Comparison of ENCODE assay signal across 22 cellular contexts in the genomic region with DNA sequence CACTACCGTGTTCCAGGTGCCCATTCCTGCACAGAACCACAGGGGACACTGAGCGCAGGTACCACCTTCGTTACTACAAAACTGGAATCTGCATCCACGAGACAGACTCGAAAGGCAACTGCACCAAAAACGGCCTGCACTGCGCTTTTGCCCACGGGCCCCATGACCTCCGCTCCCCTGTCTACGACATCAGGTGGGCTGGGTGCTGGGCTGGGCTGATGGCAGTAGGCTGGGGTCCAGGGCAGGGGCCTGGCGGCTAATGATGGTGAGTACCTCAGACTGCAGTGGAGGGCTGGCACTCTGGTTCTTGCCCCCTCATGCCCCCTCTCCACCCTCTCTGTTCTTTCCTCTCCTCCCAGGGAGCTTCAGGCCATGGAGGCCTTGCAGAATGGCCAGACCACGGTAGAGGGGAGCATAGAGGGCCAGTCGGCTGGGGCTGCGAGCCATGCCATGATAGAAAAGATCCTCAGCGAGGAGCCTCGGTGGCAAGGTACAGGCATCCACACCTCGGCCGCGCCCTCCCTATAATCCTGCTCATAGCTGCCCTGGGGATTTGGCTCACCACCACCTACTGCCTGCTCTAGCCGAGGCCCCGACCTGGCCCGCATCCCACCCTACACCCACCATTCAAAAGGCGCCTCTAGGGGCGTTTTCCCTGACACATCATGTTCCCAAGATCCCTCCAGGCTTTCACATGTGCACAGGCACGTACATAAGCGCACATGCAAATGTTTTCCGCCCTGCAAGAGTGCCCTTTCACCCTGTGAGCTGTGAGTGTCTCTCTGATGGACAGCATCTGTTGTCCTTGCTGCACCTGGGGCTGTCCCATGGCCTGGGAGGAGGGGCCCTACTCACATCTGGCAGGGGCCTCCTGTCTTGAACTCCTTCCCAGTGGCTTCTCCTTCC. TPM values are rescaled to one million over a fixed set of nuclear protein-coding genes. Genes with fewer than 3 reads are reported as not detected.
A peak's percentile ranks its signal among the peaks of the same experiment; 100 is the strongest.
DNase-seq lines count a peak whose midpoint lies in the region; ATAC-seq and TF ChIP-seq lines count a peak whose summit lies in the region.
"Had no signal": no experiment of that assay in that cellular context is flagged by ENCODE, and none has a peak within 500 bp of the region (broad histone marks: within the 10 kb centered on the region; RNA-seq: fewer than 3 reads in every experiment).

No MANE protein-coding gene starts in this region.

- H3K9ac ChIP-seq in IMR-90 (ENCODE audit: low read depth, low read length), result no peak overlapping the region

- no peak overlapping the region for H2BK15ac ChIP-seq in IMR-90 (ENCODE audit: low read depth, low read length)

- dilution Hi-C loops in IMR-90 (cut with HindIII; ENCODE audit: low sequenced_read_pairs, unreplicated experiment), result no loop called here

- no peak for TF ChIP-seq RAD21 in IMR-90 (IDR thresholded peaks at IDR 0.05; ENCODE audit: low read length)

- H3K79me1 ChIP-seq in IMR-90 (ENCODE audit: low read depth in 1 of 2, low read length in 2 of 2), result peaks cover 11 to 42% of the 10 kb centered on the region in 2 experiments

- H3K4me3 ChIP-seq in IMR-90 (ENCODE audit: insufficient read depth, low read depth, low read length), result no peak overlapping the region
- no peak overlapping the region for H3K4me3 ChIP-seq in BE2C (ENCODE audit: low read depth, low read length)
- no peak overlapping the region for H3K4me3 ChIP-seq in vagina
- H3K4me3 ChIP-seq: adrenal gland, breast epithelium, coronary artery, heart left ventricle, mucosa of descending colon, testis had no signal

- TF ChIP-seq POLR2A in IMR-90 (IDR thresholded peaks at IDR 0.05; ENCODE audit: low read depth, low read length), result no peak
- no peak for TF ChIP-seq POLR2A in vagina (IDR thresholded peaks at IDR 0.05)

- H4K5ac ChIP-seq in IMR-90 (ENCODE audit: low read depth, low read length), result no peak overlapping the region

- no peak overlapping the region for H3K4me2 ChIP-seq in IMR-90 (ENCODE audit: low read depth, low read length)

- H3K27ac ChIP-seq in IMR-90 (ENCODE audit: insufficient read depth, low read length) (no peak overlapping the region), vagina (no peak overlapping the region)
- H3K27ac ChIP-seq: coronary artery, heart left ventricle, HL-60, testis had no signal

- POLR2A ChIA-PET in IMR-90 (lab: Charles Lee; ENCODE audit: unreplicated experiment), result interaction anchor here (0.5 kb wide), 1 partner anchor 32 kb away, joined by 3 read pairs; a partner anchor contains a TSS

- no peak overlapping the region for H4K8ac ChIP-seq in IMR-90 (ENCODE audit: low read depth in 2 of 2, low read length in 2 of 2)

- peaks cover 7% of the 10 kb centered on the region for H3K4me1 ChIP-seq in IMR-90 (ENCODE audit: control insufficient read depth, insufficient read depth, low read length)
- peaks cover 36% of the 10 kb centered on the region for H3K4me1 ChIP-seq in BE2C
- peaks cover 60% of the 10 kb centered on the region for H3K4me1 ChIP-seq in vagina

- H3K14ac ChIP-seq in IMR-90 (replicated peaks; ENCODE audit: low read depth, low read length), result no peak overlapping the region

- ATAC-seq in IMR-90 (ENCODE audit: low read depth) (no peak), esophagus mucosa (peak; percentile 67)
- ATAC-seq: activated CD4-positive, CD25-positive, alpha-beta regulatory T cell treated with anti-CD3 and anti-CD28 coated beads, Interleukin-2, amount 50 U/mL, for 24 hours; activated CD8-positive, alpha-beta T cell treated with anti-CD3 and anti-CD28 coated beads, Interleukin-2, amount 10 ng/mL, durations not matched to agents 7 days and 5 days; heart left ventricle; mucosa of descending colon had no signal

- no peak overlapping the region for H2AK5ac ChIP-seq in IMR-90 (ENCODE audit: low read depth, low read length)

- CTCF ChIA-PET in IMR-90 (lab: Yijun Ruan, JAX), result no interaction called here

- no peak for TF ChIP-seq CTCF in IMR-90 (conservative IDR thresholded peaks at IDR 0.05; ENCODE audit: low read depth, low read length)
- TF ChIP-seq CTCF in BE2C (IDR thresholded peaks at IDR 0.05; ENCODE audit: low read depth, low read length), result no peak
- no peak for TF ChIP-seq CTCF in vagina (IDR thresholded peaks at IDR 0.05)

- BruUV-seq in IMR-90 (replicated peaks; lab: Mats Ljungman, UMichigan), result no TSS peak

- H4K91ac ChIP-seq in IMR-90 (ENCODE audit: insufficient read depth, low read depth, low read length), result no peak overlapping the region

- no peak overlapping the region for H3K23ac ChIP-seq in IMR-90 (ENCODE audit: low read depth, low read length)

- no peak overlapping the region for H3K4ac ChIP-seq in IMR-90 (ENCODE audit: low read depth, low read length)

- no peak overlapping the region for H2BK120ac ChIP-seq in IMR-90 (ENCODE audit: low read depth, low read length)

- H2BK20ac ChIP-seq in IMR-90 (ENCODE audit: low read depth, low read length), result no peak overlapping the region

- DNase-seq in IMR-90, result peak; percentile 13
- DNase-seq in posterior vena cava (ENCODE audit: low spot score), result peak; percentile 58
- DNase-seq in BE2C, result no peak
- DNase-seq in vagina (ENCODE audit: extremely low spot score in 2 of 2), result no peak
- DNase-seq: activated CD8-positive, alpha-beta T cell treated with anti-CD3 and anti-CD28 coated beads, Interleukin-2, amount 10 ng/mL, durations not matched to agents 7 days and 5 days; activated gamma-delta T cell treated with Interleukin-2 at 50 U/mL for 16 hours; CD4-positive, CD25-positive, alpha-beta regulatory T cell; DMS 273 treated with DMSO at 0.1 percent for 48 hours; NCI-H1092 treated with DMSO at 0.1 percent for 48 hours; NCI-H2029; NCI-H345; NCI-H774; SW 1271; testis had no signal

- in situ Hi-C loops in IMR-90 (cut with MboI; ENCODE audit: low sequenced_read_pairs), result no loop called here

- no peak overlapping the region for H3K56ac ChIP-seq in IMR-90 (ENCODE audit: extremely low read depth, insufficient read depth, low read length)

- intact Hi-C loops in IMR-90 (cut with micrococcal nuclease) (no loop called here), posterior vena cava (cut with DNase I) (no loop called here), vagina (cut with DNase I) (loop anchor here (5.0 kb wide), 1 partner anchor 455 kb away; no protein-coding TSS in a partner anchor)

- 81% methylated on average over 15 of the region's 27 CpGs; no CpG with 5 or more reads in 1 of the 2 experiments for WGBS in IMR-90 (ENCODE audit: extremely low coverage in 2 of 2, insufficient read length in 1 of 2), 2 experiments

- no peak overlapping the region for H3K18ac ChIP-seq in IMR-90 (ENCODE audit: low read depth, low read length)

- H4K20me1 ChIP-seq in IMR-90 (ENCODE audit: insufficient read depth, low read length), result peaks cover 20% of the 10 kb centered on the region

- H3K36me3 ChIP-seq in IMR-90 (ENCODE audit: control insufficient read depth, insufficient read depth, low read length) (peaks cover 50% of the 10 kb centered on the region), BE2C (peaks cover 69% of the 10 kb centered on the region), vagina (peaks cover 0 to 52% of the 10 kb centered on the region in 2 donors)

- H2BK5ac ChIP-seq in IMR-90 (ENCODE audit: low read depth, low read length, poor library complexity, severe bottlenecking), result no peak overlapping the region

- H3K9me3 ChIP-seq in IMR-90 (ENCODE audit: control insufficient read depth, insufficient read depth, low read length), result no peaks in the 10 kb centered on the region
- no peaks in the 10 kb centered on the region for H3K9me3 ChIP-seq in BE2C
- H3K9me3 ChIP-seq in vagina, result no peaks in the 10 kb centered on the region
- H3K9me3 ChIP-seq: adrenal gland, breast epithelium, heart left ventricle, mucosa of descending colon, testis had no signal

- no peak overlapping the region for H2AFZ ChIP-seq in IMR-90 (replicated peaks; ENCODE audit: low read length, poor library complexity)

- H2AK9ac ChIP-seq in IMR-90 (replicated peaks; ENCODE audit: low read depth, low read length, poor library complexity), result no peak overlapping the region

- peaks cover 18% of the 10 kb centered on the region; the same call in 1 of the 2 replicates for H3K9me1 ChIP-seq in IMR-90 (ENCODE audit: insufficient read depth, low read length)

- H3K27me3 ChIP-seq in IMR-90 (ENCODE audit: control insufficient read depth, insufficient read depth, low read length) (no peaks in the 10 kb centered on the region), BE2C (no peaks in the 10 kb centered on the region), vagina (no peaks in the 10 kb centered on the region)
- H3K27me3 ChIP-seq: adrenal gland, breast epithelium, heart left ventricle, testis had no signal

TF ChIP-seq in IMR-90, 13 proteins besides CTCF, POLR2A, EP300 and RAD21 (continues in another document):
- no peak for TF ChIP-seq SMC3 (IDR thresholded peaks at IDR 0.05; ENCODE audit: low read depth, low read length)

RNA-seq across cellular contexts. Expression of gene UNK, which starts 27.7 kb away (rescaled TPM):
- total RNA-seq in IMR-90 (2012; rRNA removed) (15.4 and 15.8 TPM in 2 replicates), esophagus mucosa (17.3 TPM), posterior vena cava (10 to 100 TPM; 23.3 to 32.9 TPM), vagina (35.1 TPM)
- polyA plus RNA-seq in IMR-90 (2012; rRNA removed), result 16.9 and 17.3 TPM in 2 replicates
- 14.3 and 21.3 TPM in 2 replicates for polyA plus RNA-seq in IMR-90 (2012; cell fraction: cytosol; rRNA removed)
- 35.1 and 41.8 TPM in 2 replicates for polyA plus RNA-seq in IMR-90 (2012; cell fraction: nucleus; rRNA removed; ENCODE audit: low replicate concordance)
- polyA plus RNA-seq in BE2C (2012; ENCODE audit: insufficient read depth, insufficient read length, low read depth), result 27.3 TPM

RNA-seq across cellular contexts. Expression of gene UNC13D, which starts 31.9 kb away (rescaled TPM):
- total RNA-seq in IMR-90 (2012; rRNA removed) (under 0.01 TPM in 1 of 2 replicates, not detected in the other), esophagus mucosa (26.0 TPM), posterior vena cava (10 to 100 TPM in 1 of 2 donors, 1 to 10 TPM in 1; 7.3 to 15.1 TPM), vagina (32.7 TPM)
- polyA plus RNA-seq in IMR-90 (2012; rRNA removed), result 0.31 and 0.52 TPM in 2 replicates
- polyA plus RNA-seq in IMR-90 (2012; cell fraction: cytosol; rRNA removed), result 0.14 and 1.0 TPM in 2 replicates
- 2.1 and 4.2 TPM in 2 replicates for polyA plus RNA-seq in IMR-90 (2012; cell fraction: nucleus; rRNA removed; ENCODE audit: low replicate concordance)
- polyA plus RNA-seq in BE2C (2012; ENCODE audit: insufficient read depth, insufficient read length, low read depth), result 23.0 TPM

RNA-seq across cellular contexts. Expression of gene WBP2, which starts 42.8 kb away (rescaled TPM):
- total RNA-seq in IMR-90 (2012; rRNA removed) (7.8 and 9.0 TPM in 2 replicates), esophagus mucosa (57.5 TPM), posterior vena cava (100 to 1,000 TPM in 1 of 2 donors, 10 to 100 TPM in 1; 75.8 to 111 TPM), vagina (54.3 TPM)
- polyA plus RNA-seq in IMR-90 (2012; rRNA removed), result 35.5 and 36.7 TPM in 2 replicates
- 28.5 and 41.3 TPM in 2 replicates for polyA plus RNA-seq in IMR-90 (2012; cell fraction: cytosol; rRNA removed)
- 54.3 and 84.4 TPM in 2 replicates for polyA plus RNA-seq in IMR-90 (2012; cell fraction: nucleus; rRNA removed; ENCODE audit: low replicate concordance)
- 228 TPM for polyA plus RNA-seq in BE2C (2012; ENCODE audit: insufficient read depth, insufficient read length, low read depth)

RNA-seq across cellular contexts. Expression of gene GALK1, which starts 47.4 kb away (rescaled TPM):
- total RNA-seq in IMR-90 (2012; rRNA removed) (18.9 and 21.9 TPM in 2 replicates), esophagus mucosa (29.1 TPM), posterior vena cava (10 to 100 TPM; 21.0 to 27.6 TPM), vagina (18.4 TPM)
- polyA plus RNA-seq in IMR-90 (2012; rRNA removed), result 19.9 and 28.7 TPM in 2 replicates
- 34.6 and 48.4 TPM in 2 replicates for polyA plus RNA-seq in IMR-90 (2012; cell fraction: cytosol; rRNA removed)
- 51.9 and 143 TPM in 2 replicates for polyA plus RNA-seq in IMR-90 (2012; cell fraction: nucleus; rRNA removed; ENCODE audit: low replicate concordance)
- polyA plus RNA-seq in BE2C (2012; ENCODE audit: insufficient read depth, insufficient read length, low read depth), result 20.7 TPM

Comparison
In these comparisons a context has a peak if more than half of its experiments do, and no peak if none do; other contexts are left out.
1. DNase-seq: peak in IMR-90 (single experiment) and posterior vena cava (single experiment); none in BE2C (single experiment) and vagina (0 of 2).